ENCODE assay signal across 8 cellular contexts in the genomic region with DNA sequence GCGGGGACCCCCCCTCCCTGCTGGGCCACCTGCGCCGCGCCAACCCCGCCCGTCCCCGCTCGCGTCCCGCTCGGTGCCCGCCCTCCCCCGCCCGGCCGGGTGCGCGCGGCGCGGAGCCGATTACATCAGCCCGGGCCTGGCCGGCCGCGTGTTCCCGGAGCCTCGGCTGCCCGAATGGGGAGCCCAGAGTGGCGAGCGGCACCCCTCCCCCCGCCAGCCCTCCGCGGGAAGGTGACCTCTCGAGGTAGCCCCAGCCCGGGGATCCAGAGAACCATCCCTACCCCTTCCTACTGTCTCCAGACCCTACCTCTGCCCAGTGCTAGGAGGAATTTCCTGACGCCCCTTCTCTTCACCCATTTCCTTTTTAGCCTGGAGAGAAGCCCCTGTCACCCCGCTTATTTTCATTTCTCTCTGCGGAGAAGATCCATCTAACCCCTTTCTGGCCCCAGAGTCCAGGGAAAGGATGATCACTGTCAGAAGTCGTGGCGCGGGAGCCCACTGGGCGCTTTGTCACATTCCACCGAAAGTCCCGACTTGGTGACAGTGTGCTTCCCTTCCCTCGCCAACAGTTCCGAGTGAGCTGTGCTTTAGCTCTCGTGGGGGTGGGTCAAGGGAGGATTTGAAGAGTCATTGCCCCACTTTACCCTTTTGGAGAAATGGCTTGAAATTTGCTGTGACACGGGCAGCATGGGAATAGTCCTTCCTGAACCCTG. TPM values are rescaled to one million over a fixed set of nuclear protein-coding genes. Genes with fewer than 3 reads are reported as not detected.
DNase-seq lines count a peak whose midpoint lies in the region; ATAC-seq and TF ChIP-seq lines count a peak whose summit lies in the region.

No MANE protein-coding gene starts in this region.

- H3K4me3 Mint-ChIP-seq in activated T-cell treated with anti-CD3 and anti-CD28 coated beads, Interleukin-2, amount 50 U/mL, for 72 hours: peak overlapping the region; percentile 95 to 97
- H3K4me3 Mint-ChIP-seq in natural killer cell: peak overlapping the region; percentile 84

- TF ChIP-seq POLR2A in GM15510 (IDR thresholded peaks at IDR 0.05; ENCODE audit: borderline replicate concordance, extremely low read depth, insufficient read length): peak; percentile 19
- no peak for TF ChIP-seq POLR2A in suprapubic skin (IDR thresholded peaks at IDR 0.05)

- H3K36me3 Mint-ChIP-seq in activated T-cell treated with anti-CD3 and anti-CD28 coated beads, Interleukin-2, amount 50 U/mL, for 72 hours (ENCODE audit: insufficient read depth in 2 of 2): peaks cover 12 to 14% of the 10 kb centered on the region in 2 donors
- H3K36me3 Mint-ChIP-seq in natural killer cell: no peaks in the 10 kb centered on the region

- H3K27me3 Mint-ChIP-seq in activated T-cell treated with anti-CD3 and anti-CD28 coated beads, Interleukin-2, amount 50 U/mL, for 72 hours (ENCODE audit: low read depth): no peaks in the 10 kb centered on the region
- H3K27me3 Mint-ChIP-seq in natural killer cell (ENCODE audit: low read depth in 2 of 2): peaks cover 7 to 33% of the 10 kb centered on the region in 2 donors

- H3K4me1 ChIP-seq in suprapubic skin: peaks cover 67% of the 10 kb centered on the region

- DNase-seq in A172 (ENCODE audit: low spot score) (peak; percentile 18), NCI-H526 treated with DMSO at 0.1 percent for 48 hours (lab: John Stamatoyannopoulos, UW) (peak; percentile 53), fibroblast of peridontal ligament (ENCODE audit: extremely low read depth) (peak; percentile 26), natural killer cell (peak; percentile 41), suprapubic skin (ENCODE audit: low spot score in 2 of 2) (no peak)
- DNase-seq in activated T-cell treated with anti-CD3 and anti-CD28 coated beads, Interleukin-2, amount 50 U/mL, for 72 hours: peak; percentile 80 to 86

- no peaks in the 10 kb centered on the region for H3K9me3 ChIP-seq in suprapubic skin

- H3K27ac ChIP-seq in suprapubic skin: peak overlapping the region; percentile 91

- no peaks in the 10 kb centered on the region for H3K36me3 ChIP-seq in suprapubic skin

- peak overlapping the region; percentile 95 for H3K4me3 ChIP-seq in suprapubic skin

- no peak for TF ChIP-seq EP300 in suprapubic skin (IDR thresholded peaks at IDR 0.05)

- peak; percentile 44 to 49 for ATAC-seq in activated T-cell treated with anti-CD3 and anti-CD28 coated beads, Interleukin-2, amount 50 U/mL, for 72 hours (replicated peaks in 1 of 2)
- ATAC-seq in natural killer cell (no peak), HG03571 (IDR thresholded peaks at IDR 0.05; ENCODE audit: unreplicated experiment) (no peak)

- H3K27me3 ChIP-seq in suprapubic skin: no peaks in the 10 kb centered on the region

- peak overlapping the region; percentile 94 for H3K27ac Mint-ChIP-seq in activated T-cell treated with anti-CD3 and anti-CD28 coated beads, Interleukin-2, amount 50 U/mL, for 72 hours
- H3K27ac Mint-ChIP-seq in natural killer cell: peak overlapping the region in 1 of 2 donors; percentile 58

- no peak for TF ChIP-seq CTCF in natural killer cell (IDR thresholded peaks at IDR 0.05)
- no peak for TF ChIP-seq CTCF in suprapubic skin (IDR thresholded peaks at IDR 0.05)

- H3K9me3 Mint-ChIP-seq in activated T-cell treated with anti-CD3 and anti-CD28 coated beads, Interleukin-2, amount 50 U/mL, for 72 hours: no peaks in the 10 kb centered on the region
- no peaks in the 10 kb centered on the region for H3K9me3 Mint-ChIP-seq in natural killer cell

- 5% methylated on average over 38 of the region's 48 CpGs for WGBS in suprapubic skin

- intact Hi-C loops in natural killer cell (cut with micrococcal nuclease): loop anchor here (5.0 kb wide), 1 partner anchor 105 kb away; no protein-coding TSS in a partner anchor

- peaks cover 48% of the 10 kb centered on the region for H3K4me1 Mint-ChIP-seq in activated T-cell treated with anti-CD3 and anti-CD28 coated beads, Interleukin-2, amount 50 U/mL, for 72 hours (ENCODE audit: low read depth)
- peaks cover 19 to 40% of the 10 kb centered on the region in 2 donors for H3K4me1 Mint-ChIP-seq in natural killer cell

RNA-seq across cellular contexts. Expression of a gene that starts 2.0 kb away (rescaled TPM):
- 29.0 and 35.2 TPM in 2 replicates for total RNA-seq in A172 (2014; rRNA removed; shearing (Covaris generic))
- total RNA-seq in activated T-cell treated with anti-CD3 and anti-CD28 coated beads, Interleukin-2, amount 50 U/mL, for 72 hours: 10 to 100 TPM; 65.2 to 67.1 TPM
- total RNA-seq in natural killer cell (10 to 100 TPM in 1 of 3 donors, 1 to 10 TPM in 2; 3.6 to 27.5 (median 3.7) TPM), suprapubic skin (100 to 1,000 TPM in 1 of 4 donors, 10 to 100 TPM in 3; 25.4 to 147 (median 43.6) TPM)

Comparison
In these comparisons a context has a peak if more than half of its experiments do, and no peak if none do; other contexts are left out.
1. DNase-seq: peak in A172 (single experiment), NCI-H526 treated with DMSO at 0.1 percent for 48 hours (single experiment), activated T-cell treated with anti-CD3 and anti-CD28 coated beads, Interleukin-2, amount 50 U/mL, for 72 hours (2 of 2), fibroblast of peridontal ligament (single experiment) and natural killer cell (single experiment); none in suprapubic skin (0 of 2).
2. ATAC-seq: peak in activated T-cell treated with anti-CD3 and anti-CD28 coated beads, Interleukin-2, amount 50 U/mL, for 72 hours (2 of 2); none in natural killer cell (0 of 3) and HG03571 (single experiment).